ENCODE assay signal across 1 cellular context in genomic region chr9:129460323-129461261, GRCh38.
TF ChIP-seq lines count a peak whose summit lies in the region.

No MANE protein-coding gene starts in this region.

TF ChIP-seq in H1, 55 proteins besides CTCF, POLR2A, EP300 and RAD21 (continued from another document):
- TF ChIP-seq, protein P1, sequence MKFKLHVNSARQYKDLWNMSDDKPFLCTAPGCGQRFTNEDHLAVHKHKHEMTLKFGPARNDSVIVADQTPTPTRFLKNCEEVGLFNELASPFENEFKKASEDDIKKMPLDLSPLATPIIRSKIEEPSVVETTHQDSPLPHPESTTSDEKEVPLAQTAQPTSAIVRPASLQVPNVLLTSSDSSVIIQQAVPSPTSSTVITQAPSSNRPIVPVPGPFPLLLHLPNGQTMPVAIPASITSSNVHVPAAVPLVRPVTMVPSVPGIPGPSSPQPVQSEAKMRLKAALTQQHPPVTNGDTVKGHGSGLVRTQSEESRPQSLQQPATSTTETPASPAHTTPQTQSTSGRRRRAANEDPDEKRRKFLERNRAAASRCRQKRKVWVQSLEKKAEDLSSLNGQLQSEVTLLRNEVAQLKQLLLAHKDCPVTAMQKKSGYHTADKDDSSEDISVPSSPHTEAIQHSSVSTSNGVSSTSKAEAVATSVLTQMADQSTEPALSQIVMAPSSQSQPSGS (IDR thresholded peaks at IDR 0.05; ENCODE audit: low read length), result no peak
- TF ChIP-seq BRCA1 (IDR thresholded peaks at IDR 0.05; ENCODE audit: low read depth, low read length), result no peak
- no peak for TF ChIP-seq HDAC2 (IDR thresholded peaks at IDR 0.05; ENCODE audit: borderline replicate concordance in 1 of 2, low read depth in 2 of 2, low read length in 2 of 2)
- TF ChIP-seq PHF8 (conservative IDR thresholded peaks at IDR 0.05; ENCODE audit: low read depth, low read length), result no peak
- TF ChIP-seq KDM5A (IDR thresholded peaks at IDR 0.05; ENCODE audit: low read length), result no peak
- TF ChIP-seq CHD1 (IDR thresholded peaks at IDR 0.05; ENCODE audit: low read depth, low read length), result no peak
- TF ChIP-seq CEBPB (IDR thresholded peaks at IDR 0.05; ENCODE audit: low read depth, low read length), result no peak
- TF ChIP-seq CTBP2 (IDR thresholded peaks at IDR 0.05; ENCODE audit: borderline replicate concordance, insufficient read depth, insufficient read length, low read length), result peak; percentile 28
- TF ChIP-seq SIN3A (conservative IDR thresholded peaks at IDR 0.05 in 1 of 2, IDR thresholded peaks at IDR 0.05 in 1 of 2; ENCODE audit: low read depth in 1 of 2, low read length in 2 of 2), result 0 out of 4 replicates have a peak, but pooled peaks of 1 of the 2 experiments have one; percentile 16
- TF ChIP-seq RFX5 (IDR thresholded peaks at IDR 0.05; ENCODE audit: borderline replicate concordance, low read depth, low read length), result no peak
- no peak for TF ChIP-seq MAFK (IDR thresholded peaks at IDR 0.05; ENCODE audit: low read depth, low read length)
- TF ChIP-seq BACH1 (IDR thresholded peaks at IDR 0.05; ENCODE audit: low read length), result no peak
- peak; percentile 65; the same call in 1 of the 2 replicates for TF ChIP-seq EGR1 (IDR thresholded peaks at IDR 0.05; ENCODE audit: borderline replicate concordance, low read depth, low read length)
- TF ChIP-seq, protein P2, sequence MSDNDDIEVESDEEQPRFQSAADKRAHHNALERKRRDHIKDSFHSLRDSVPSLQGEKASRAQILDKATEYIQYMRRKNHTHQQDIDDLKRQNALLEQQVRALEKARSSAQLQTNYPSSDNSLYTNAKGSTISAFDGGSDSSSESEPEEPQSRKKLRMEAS (IDR thresholded peaks at IDR 0.05), result peak; percentile 67; the same call in 1 of the 2 replicates
- no peak for TF ChIP-seq GABPA (IDR thresholded peaks at IDR 0.05; ENCODE audit: borderline replicate concordance, insufficient read depth, low read length)
- no peak for TF ChIP-seq KDM1A (IDR thresholded peaks at IDR 0.05; ENCODE audit: borderline replicate concordance, low read length)
- TF ChIP-seq E2F6 (IDR thresholded peaks at IDR 0.05), result peak; percentile 66
- TF ChIP-seq SAP30 (IDR thresholded peaks at IDR 0.05; ENCODE audit: insufficient read depth, insufficient replicate concordance, low read length), result no peak
- TF ChIP-seq, protein P3, sequence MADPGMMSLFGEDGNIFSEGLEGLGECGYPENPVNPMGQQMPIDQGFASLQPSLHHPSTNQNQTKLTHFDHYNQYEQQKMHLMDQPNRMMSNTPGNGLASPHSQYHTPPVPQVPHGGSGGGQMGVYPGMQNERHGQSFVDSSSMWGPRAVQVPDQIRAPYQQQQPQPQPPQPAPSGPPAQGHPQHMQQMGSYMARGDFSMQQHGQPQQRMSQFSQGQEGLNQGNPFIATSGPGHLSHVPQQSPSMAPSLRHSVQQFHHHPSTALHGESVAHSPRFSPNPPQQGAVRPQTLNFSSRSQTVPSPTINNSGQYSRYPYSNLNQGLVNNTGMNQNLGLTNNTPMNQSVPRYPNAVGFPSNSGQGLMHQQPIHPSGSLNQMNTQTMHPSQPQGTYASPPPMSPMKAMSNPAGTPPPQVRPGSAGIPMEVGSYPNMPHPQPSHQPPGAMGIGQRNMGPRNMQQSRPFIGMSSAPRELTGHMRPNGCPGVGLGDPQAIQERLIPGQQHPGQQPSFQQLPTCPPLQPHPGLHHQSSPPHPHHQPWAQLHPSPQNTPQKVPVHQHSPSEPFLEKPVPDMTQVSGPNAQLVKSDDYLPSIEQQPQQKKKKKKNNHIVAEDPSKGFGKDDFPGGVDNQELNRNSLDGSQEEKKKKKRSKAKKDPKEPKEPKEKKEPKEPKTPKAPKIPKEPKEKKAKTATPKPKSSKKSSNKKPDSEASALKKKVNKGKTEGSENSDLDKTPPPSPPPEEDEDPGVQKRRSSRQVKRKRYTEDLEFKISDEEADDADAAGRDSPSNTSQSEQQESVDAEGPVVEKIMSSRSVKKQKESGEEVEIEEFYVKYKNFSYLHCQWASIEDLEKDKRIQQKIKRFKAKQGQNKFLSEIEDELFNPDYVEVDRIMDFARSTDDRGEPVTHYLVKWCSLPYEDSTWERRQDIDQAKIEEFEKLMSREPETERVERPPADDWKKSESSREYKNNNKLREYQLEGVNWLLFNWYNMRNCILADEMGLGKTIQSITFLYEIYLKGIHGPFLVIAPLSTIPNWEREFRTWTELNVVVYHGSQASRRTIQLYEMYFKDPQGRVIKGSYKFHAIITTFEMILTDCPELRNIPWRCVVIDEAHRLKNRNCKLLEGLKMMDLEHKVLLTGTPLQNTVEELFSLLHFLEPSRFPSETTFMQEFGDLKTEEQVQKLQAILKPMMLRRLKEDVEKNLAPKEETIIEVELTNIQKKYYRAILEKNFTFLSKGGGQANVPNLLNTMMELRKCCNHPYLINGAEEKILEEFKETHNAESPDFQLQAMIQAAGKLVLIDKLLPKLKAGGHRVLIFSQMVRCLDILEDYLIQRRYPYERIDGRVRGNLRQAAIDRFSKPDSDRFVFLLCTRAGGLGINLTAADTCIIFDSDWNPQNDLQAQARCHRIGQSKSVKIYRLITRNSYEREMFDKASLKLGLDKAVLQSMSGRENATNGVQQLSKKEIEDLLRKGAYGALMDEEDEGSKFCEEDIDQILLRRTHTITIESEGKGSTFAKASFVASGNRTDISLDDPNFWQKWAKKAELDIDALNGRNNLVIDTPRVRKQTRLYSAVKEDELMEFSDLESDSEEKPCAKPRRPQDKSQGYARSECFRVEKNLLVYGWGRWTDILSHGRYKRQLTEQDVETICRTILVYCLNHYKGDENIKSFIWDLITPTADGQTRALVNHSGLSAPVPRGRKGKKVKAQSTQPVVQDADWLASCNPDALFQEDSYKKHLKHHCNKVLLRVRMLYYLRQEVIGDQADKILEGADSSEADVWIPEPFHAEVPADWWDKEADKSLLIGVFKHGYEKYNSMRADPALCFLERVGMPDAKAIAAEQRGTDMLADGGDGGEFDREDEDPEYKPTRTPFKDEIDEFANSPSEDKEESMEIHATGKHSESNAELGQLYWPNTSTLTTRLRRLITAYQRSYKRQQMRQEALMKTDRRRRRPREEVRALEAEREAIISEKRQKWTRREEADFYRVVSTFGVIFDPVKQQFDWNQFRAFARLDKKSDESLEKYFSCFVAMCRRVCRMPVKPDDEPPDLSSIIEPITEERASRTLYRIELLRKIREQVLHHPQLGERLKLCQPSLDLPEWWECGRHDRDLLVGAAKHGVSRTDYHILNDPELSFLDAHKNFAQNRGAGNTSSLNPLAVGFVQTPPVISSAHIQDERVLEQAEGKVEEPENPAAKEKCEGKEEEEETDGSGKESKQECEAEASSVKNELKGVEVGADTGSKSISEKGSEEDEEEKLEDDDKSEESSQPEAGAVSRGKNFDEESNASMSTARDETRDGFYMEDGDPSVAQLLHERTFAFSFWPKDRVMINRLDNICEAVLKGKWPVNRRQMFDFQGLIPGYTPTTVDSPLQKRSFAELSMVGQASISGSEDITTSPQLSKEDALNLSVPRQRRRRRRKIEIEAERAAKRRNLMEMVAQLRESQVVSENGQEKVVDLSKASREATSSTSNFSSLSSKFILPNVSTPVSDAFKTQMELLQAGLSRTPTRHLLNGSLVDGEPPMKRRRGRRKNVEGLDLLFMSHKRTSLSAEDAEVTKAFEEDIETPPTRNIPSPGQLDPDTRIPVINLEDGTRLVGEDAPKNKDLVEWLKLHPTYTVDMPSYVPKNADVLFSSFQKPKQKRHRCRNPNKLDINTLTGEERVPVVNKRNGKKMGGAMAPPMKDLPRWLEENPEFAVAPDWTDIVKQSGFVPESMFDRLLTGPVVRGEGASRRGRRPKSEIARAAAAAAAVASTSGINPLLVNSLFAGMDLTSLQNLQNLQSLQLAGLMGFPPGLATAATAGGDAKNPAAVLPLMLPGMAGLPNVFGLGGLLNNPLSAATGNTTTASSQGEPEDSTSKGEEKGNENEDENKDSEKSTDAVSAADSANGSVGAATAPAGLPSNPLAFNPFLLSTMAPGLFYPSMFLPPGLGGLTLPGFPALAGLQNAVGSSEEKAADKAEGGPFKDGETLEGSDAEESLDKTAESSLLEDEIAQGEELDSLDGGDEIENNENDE (IDR thresholded peaks at IDR 0.05; ENCODE audit: insufficient replicate concordance, low read length), result no peak
- no peak for TF ChIP-seq HDAC6 (IDR thresholded peaks at IDR 0.05; ENCODE audit: low read depth, low read length)
- no peak for TF ChIP-seq CREB1 (IDR thresholded peaks at IDR 0.05)
- no peak for TF ChIP-seq BCL11A (IDR thresholded peaks at IDR 0.05; ENCODE audit: low read depth in 2 of 2, low read length in 2 of 2)
- no peak for TF ChIP-seq SP1 (IDR thresholded peaks at IDR 0.05; ENCODE audit: low read depth, low read length)
- TF ChIP-seq NANOG (IDR thresholded peaks at IDR 0.05; ENCODE audit: insufficient read depth, low read depth, low read length, poor library complexity, severe bottlenecking), result no peak
- TF ChIP-seq YY1 (IDR thresholded peaks at IDR 0.05; ENCODE audit: low read depth, low read length), result no peak
- no peak for TF ChIP-seq NRF1 (IDR thresholded peaks at IDR 0.05; ENCODE audit: low read depth, low read length)
- TF ChIP-seq TAF1 (IDR thresholded peaks at IDR 0.05; ENCODE audit: low read depth, low read length), result no peak
- no peak for TF ChIP-seq TCF12 (IDR thresholded peaks at IDR 0.05; ENCODE audit: low read depth, low read length)
- TF ChIP-seq, protein P4, sequence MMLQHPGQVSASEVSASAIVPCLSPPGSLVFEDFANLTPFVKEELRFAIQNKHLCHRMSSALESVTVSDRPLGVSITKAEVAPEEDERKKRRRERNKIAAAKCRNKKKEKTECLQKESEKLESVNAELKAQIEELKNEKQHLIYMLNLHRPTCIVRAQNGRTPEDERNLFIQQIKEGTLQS (IDR thresholded peaks at IDR 0.05; ENCODE audit: insufficient read depth, low read depth, low read length), result no peak
- no peak for TF ChIP-seq GTF2F1 (IDR thresholded peaks at IDR 0.05; ENCODE audit: borderline replicate concordance, low read depth, low read length)
- no peak for TF ChIP-seq CBX5 (IDR thresholded peaks at IDR 0.05; ENCODE audit: low read depth, low read length)
- no peak for TF ChIP-seq FOSL1 (IDR thresholded peaks at IDR 0.05; ENCODE audit: insufficient read depth, low read depth, low read length)
- TF ChIP-seq POU5F1 (IDR thresholded peaks at IDR 0.05; ENCODE audit: low read depth, low read length), result no peak
- TF ChIP-seq, protein P5, sequence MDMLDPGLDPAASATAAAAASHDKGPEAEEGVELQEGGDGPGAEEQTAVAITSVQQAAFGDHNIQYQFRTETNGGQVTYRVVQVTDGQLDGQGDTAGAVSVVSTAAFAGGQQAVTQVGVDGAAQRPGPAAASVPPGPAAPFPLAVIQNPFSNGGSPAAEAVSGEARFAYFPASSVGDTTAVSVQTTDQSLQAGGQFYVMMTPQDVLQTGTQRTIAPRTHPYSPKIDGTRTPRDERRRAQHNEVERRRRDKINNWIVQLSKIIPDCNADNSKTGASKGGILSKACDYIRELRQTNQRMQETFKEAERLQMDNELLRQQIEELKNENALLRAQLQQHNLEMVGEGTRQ (IDR thresholded peaks at IDR 0.05; ENCODE audit: low read length), result no peak
- TF ChIP-seq RXRA (IDR thresholded peaks at IDR 0.05; ENCODE audit: insufficient read depth, low read depth, low read length), result no peak
- TF ChIP-seq SP4 (IDR thresholded peaks at IDR 0.05; ENCODE audit: low read length), result no peak; the same call in 1 of the 2 replicates
- TF ChIP-seq RBBP5 (IDR thresholded peaks at IDR 0.05; ENCODE audit: borderline replicate concordance, low read depth, low read length), result no peak
- no peak for TF ChIP-seq SUZ12 (IDR thresholded peaks at IDR 0.05; ENCODE audit: low read length)
- TF ChIP-seq CHD2 (IDR thresholded peaks at IDR 0.05; ENCODE audit: low read length), result no peak
- no peak for TF ChIP-seq ZNF274 (IDR thresholded peaks at IDR 0.05; ENCODE audit: borderline replicate concordance, extremely low read depth, low read length)
- no peak for TF ChIP-seq TAF7 (optimal IDR thresholded peaks at IDR 0.05; ENCODE audit: borderline replicate concordance, low read depth, low read length)
- no peak for TF ChIP-seq ASH2L (IDR thresholded peaks at IDR 0.05; ENCODE audit: low read length)
- TF ChIP-seq JUN (IDR thresholded peaks at IDR 0.05; ENCODE audit: low read depth, low read length), result no peak
- no peak for TF ChIP-seq CBX8 (IDR thresholded peaks at IDR 0.05; ENCODE audit: borderline replicate concordance, low read depth, low read length)
